ENCODE assay signal across 11 cellular contexts in genomic region chr16:2511128-2511785, GRCh38. TPM values are rescaled to one million over a fixed set of nuclear protein-coding genes. Genes with fewer than 3 reads are reported as not detected.
DNase-seq lines count a peak whose midpoint lies in the region; ATAC-seq, FAIRE-seq and TF ChIP-seq lines count a peak whose summit lies in the region.
"Had no signal": no experiment of that assay in that cellular context is flagged by ENCODE, and none has a peak within 500 bp of the region (broad histone marks: within the 10 kb centered on the region; RNA-seq: fewer than 3 reads in every experiment).

No MANE protein-coding gene starts in this region.

- no peak for TF ChIP-seq CTCF in esophagus muscularis mucosa (IDR thresholded peaks at IDR 0.05)
- no peak for TF ChIP-seq CTCF in mucosa of descending colon (IDR thresholded peaks at IDR 0.05)
- no peak for TF ChIP-seq CTCF in upper lobe of left lung (IDR thresholded peaks at IDR 0.05)

- H3K9me3 ChIP-seq in esophagus muscularis mucosa, result no peaks in the 10 kb centered on the region
- no peaks in the 10 kb centered on the region for H3K9me3 ChIP-seq in mucosa of descending colon
- no peaks in the 10 kb centered on the region for H3K9me3 ChIP-seq in upper lobe of left lung

- H3K9me3 Mint-ChIP-seq in activated CD4-positive, alpha-beta T cell treated with anti-CD3 and anti-CD28 coated beads, Interleukin-2, amount 10 ng/mL, durations not matched to agents 7 days and 5 days, result no peaks in the 10 kb centered on the region
- H3K9me3 Mint-ChIP-seq in activated CD4-positive, alpha-beta T cell treated with anti-CD3 and anti-CD28 coated beads for 36 hours (ENCODE audit: low read depth), result no peaks in the 10 kb centered on the region

- H3K27me3 Mint-ChIP-seq in activated CD4-positive, alpha-beta T cell treated with anti-CD3 and anti-CD28 coated beads, Interleukin-2, amount 10 ng/mL, durations not matched to agents 7 days and 5 days, result no peaks in the 10 kb centered on the region
- H3K27me3 Mint-ChIP-seq in activated CD4-positive, alpha-beta T cell treated with anti-CD3 and anti-CD28 coated beads for 36 hours, result no peaks in the 10 kb centered on the region

- FAIRE-seq in RCC 7860 (lab: Jason Lieb, UNC), result no peak

- no peak for ATAC-seq in activated CD4-positive, alpha-beta T cell treated with anti-CD3 and anti-CD28 coated beads for 36 hours
- ATAC-seq in mucosa of descending colon, result no peak
- ATAC-seq in upper lobe of left lung (ENCODE audit: low FRiP score in 2 of 2), result no peak

- CTCF ChIA-PET in activated CD4-positive, alpha-beta T cell treated with anti-CD3 and anti-CD28 coated beads, Interleukin-2, amount 10 ng/mL, durations not matched to agents 7 days and 5 days (lab: Charles Lee), result interaction anchor here (1.5 to 2.4 kb wide), 2 partner anchors 10 kb away, joined by 6 to 9 read pairs; no protein-coding TSS in a partner anchor
- CTCF ChIA-PET in activated CD4-positive, alpha-beta T cell treated with anti-CD3 and anti-CD28 coated beads for 36 hours (lab: Charles Lee), result no interaction called here

- H3K27ac ChIP-seq in esophagus muscularis mucosa (replicated peaks in 1 of 4) (peak overlapping the region; percentile 5 to 99 (median 20)), upper lobe of left lung (peak overlapping the region in 1 of 4 donors; percentile 98)

- POLR2A ChIA-PET in activated CD4-positive, alpha-beta T cell treated with anti-CD3 and anti-CD28 coated beads, Interleukin-2, amount 10 ng/mL, durations not matched to agents 7 days and 5 days (lab: Charles Lee), result no interaction called here
- POLR2A ChIA-PET in activated CD4-positive, alpha-beta T cell treated with anti-CD3 and anti-CD28 coated beads for 36 hours (lab: Charles Lee), result no interaction called here

- H3K27me3 ChIP-seq in esophagus muscularis mucosa (peaks cover 0 to 5% (median 0%) of the 10 kb centered on the region in 4 donors), upper lobe of left lung (no peaks in the 10 kb centered on the region)

- no peak for TF ChIP-seq POLR2A in esophagus muscularis mucosa (IDR thresholded peaks at IDR 0.05; ENCODE audit: low read depth)
- TF ChIP-seq POLR2A in upper lobe of left lung (IDR thresholded peaks at IDR 0.05), result peak in 1 of 4 donors; percentile 37

- peaks cover 38% of the 10 kb centered on the region for H3K4me1 Mint-ChIP-seq in activated CD4-positive, alpha-beta T cell treated with anti-CD3 and anti-CD28 coated beads, Interleukin-2, amount 10 ng/mL, durations not matched to agents 7 days and 5 days
- peaks cover 23% of the 10 kb centered on the region for H3K4me1 Mint-ChIP-seq in activated CD4-positive, alpha-beta T cell treated with anti-CD3 and anti-CD28 coated beads for 36 hours

- H3K4me3 ChIP-seq in esophagus muscularis mucosa, result peak overlapping the region in 1 of 4 donors; percentile 34
- H3K4me3 ChIP-seq in mucosa of descending colon, result no peak overlapping the region
- H3K4me3 ChIP-seq in upper lobe of left lung, result no peak overlapping the region

- H3K27ac Mint-ChIP-seq in activated CD4-positive, alpha-beta T cell treated with anti-CD3 and anti-CD28 coated beads, Interleukin-2, amount 10 ng/mL, durations not matched to agents 7 days and 5 days, result peak overlapping the region; percentile 69
- H3K27ac Mint-ChIP-seq in activated CD4-positive, alpha-beta T cell treated with anti-CD3 and anti-CD28 coated beads for 36 hours, result no peak overlapping the region

- TF ChIP-seq EP300 in esophagus muscularis mucosa (IDR thresholded peaks at IDR 0.05), result no peak
- no peak for TF ChIP-seq EP300 in upper lobe of left lung (IDR thresholded peaks at IDR 0.05)

- no peak overlapping the region for H3K4me3 Mint-ChIP-seq in activated CD4-positive, alpha-beta T cell treated with anti-CD3 and anti-CD28 coated beads, Interleukin-2, amount 10 ng/mL, durations not matched to agents 7 days and 5 days
- H3K4me3 Mint-ChIP-seq in activated CD4-positive, alpha-beta T cell treated with anti-CD3 and anti-CD28 coated beads for 36 hours, result no peak overlapping the region

- DNase-seq in activated CD4-positive, alpha-beta T cell treated with anti-CD3 and anti-CD28 coated beads, Interleukin-2, amount 10 ng/mL, durations not matched to agents 7 days and 5 days, result no peak
- DNase-seq in activated CD4-positive, alpha-beta T cell treated with anti-CD3 and anti-CD28 coated beads for 36 hours, result no peak
- no peak for DNase-seq in esophagus muscularis mucosa (ENCODE audit: extremely low spot score)
- peak; percentile 67 to 71 (median 70) for DNase-seq in mucosa of descending colon
- peak; percentile 77 to 93 for DNase-seq in upper lobe of left lung
- DNase-seq in NCI-H2081 treated with DMSO at 0.1 percent for 48 hours (lab: John Stamatoyannopoulos, UW), result no peak
- no peak for DNase-seq in RCC 7860 (ENCODE audit: low spot score)
- no peak for DNase-seq in NCI-H446 (lab: John Stamatoyannopoulos, UW)
- DNase-seq: 8988T; activated naive CD4-positive, alpha-beta T cell treated with anti-CD3 and anti-CD28 coated beads, Interleukin-2, amount 50 U/mL, for 16 hours; stimulated activated CD4-positive, alpha-beta T cell treated with anti-CD3 and anti-CD28 coated beads, Interleukin-4, amount 100 ng/mL, for 1 hour had no signal

- H3K36me3 ChIP-seq in esophagus muscularis mucosa (peaks cover 0 to 3% (median 0%) of the 10 kb centered on the region in 4 donors), mucosa of descending colon (ENCODE audit: low read depth) (no peaks in the 10 kb centered on the region), upper lobe of left lung (no peaks in the 10 kb centered on the region)

- H3K36me3 Mint-ChIP-seq in activated CD4-positive, alpha-beta T cell treated with anti-CD3 and anti-CD28 coated beads, Interleukin-2, amount 10 ng/mL, durations not matched to agents 7 days and 5 days (ENCODE audit: low read depth), result peaks cover under 1% of the 10 kb centered on the region
- peaks cover 2% of the 10 kb centered on the region for H3K36me3 Mint-ChIP-seq in activated CD4-positive, alpha-beta T cell treated with anti-CD3 and anti-CD28 coated beads for 36 hours (ENCODE audit: low read depth)

- intact Hi-C loops in activated CD4-positive, alpha-beta T cell treated with anti-CD3 and anti-CD28 coated beads for 36 hours (cut with DNase I, micrococcal nuclease), result loop anchor here (5.0 to 10.0 kb wide), 2 partner anchors 34 to 516 kb away; partner anchors contain the start of gene TBC1D24 (in 1 of the 2)
- intact Hi-C loops in esophagus muscularis mucosa (cut with DNase I) (no loop called here), mucosa of descending colon (cut with DNase I, micrococcal nuclease) (no loop called here)

- peaks cover 25 to 43% (median 43%) of the 10 kb centered on the region in 4 donors for H3K4me1 ChIP-seq in esophagus muscularis mucosa
- H3K4me1 ChIP-seq in mucosa of descending colon (ENCODE audit: low read depth), result peaks cover 18% of the 10 kb centered on the region
- H3K4me1 ChIP-seq in upper lobe of left lung, result peaks cover 22 to 50% (median 37%) of the 10 kb centered on the region in 4 donors

- 49% methylated on average over 24 of the region's 24 CpGs for whole genome bisulfite sequencing in esophagus muscularis mucosa
- 52 to 62% methylated on average over 24 of the region's 24 CpGs for WGBS in upper lobe of left lung, 2 donors

RNA-seq across cellular contexts. Expression of gene ATP6V0C, which starts 2.5 kb away (rescaled TPM):
- total RNA-seq in activated CD4-positive, alpha-beta T cell treated with anti-CD3 and anti-CD28 coated beads, Interleukin-2, amount 10 ng/mL, durations not matched to agents 7 days and 5 days, result 100 to 1,000 TPM; 103 to 111 TPM
- 100 to 1,000 TPM in 1 of 2 experiments, 10 to 100 TPM in 1; 91.7 to 130 TPM for total RNA-seq in activated CD4-positive, alpha-beta T cell treated with anti-CD3 and anti-CD28 coated beads for 36 hours
- 10 to 100 TPM; 42.8 to 85.0 (median 69.0) TPM for total RNA-seq in esophagus muscularis mucosa
- 100 to 1,000 TPM; 171 to 261 (median 201) TPM for total RNA-seq in mucosa of descending colon
- total RNA-seq in upper lobe of left lung, result 100 to 1,000 TPM in 4 of 6 donors, 10 to 100 TPM in 2; 84.9 to 332 (median 164) TPM

RNA-seq across cellular contexts. Expression of gene AMDHD2, which starts 8.9 kb away (rescaled TPM):
- 10 to 100 TPM; 45.8 to 60.7 TPM for total RNA-seq in activated CD4-positive, alpha-beta T cell treated with anti-CD3 and anti-CD28 coated beads, Interleukin-2, amount 10 ng/mL, durations not matched to agents 7 days and 5 days
- 10 to 100 TPM; 20.9 to 31.6 TPM for total RNA-seq in activated CD4-positive, alpha-beta T cell treated with anti-CD3 and anti-CD28 coated beads for 36 hours
- total RNA-seq in esophagus muscularis mucosa (10 to 100 TPM; 20.0 to 33.2 (median 26.4) TPM), mucosa of descending colon (10 to 100 TPM; 33.6 to 51.2 (median 38.4) TPM), upper lobe of left lung (100 to 1,000 TPM in 1 of 6 donors, 10 to 100 TPM in 5; 33.0 to 126 (median 68.4) TPM)

RNA-seq across cellular contexts. Expression of gene CEMP1, which starts 20.0 kb away (rescaled TPM):
- total RNA-seq in activated CD4-positive, alpha-beta T cell treated with anti-CD3 and anti-CD28 coated beads, Interleukin-2, amount 10 ng/mL, durations not matched to agents 7 days and 5 days, result under 1 TPM in 1 of 2 experiments, not detected in 1; 0.17 TPM
- total RNA-seq in activated CD4-positive, alpha-beta T cell treated with anti-CD3 and anti-CD28 coated beads for 36 hours, result not detected
- total RNA-seq in esophagus muscularis mucosa (not detected), mucosa of descending colon (1 to 10 TPM in 1 of 3 donors, under 1 TPM in 1, not detected in 1; 0.89 to 1.2 TPM), upper lobe of left lung (10 to 100 TPM in 2 of 6 donors, 1 to 10 TPM in 3, under 1 TPM in 1; 0.91 to 17.0 (median 5.4) TPM)

RNA-seq across cellular contexts. Expression of gene PDPK1, which starts 26.6 kb away (rescaled TPM):
- 10 to 100 TPM; 43.3 to 46.1 TPM for total RNA-seq in activated CD4-positive, alpha-beta T cell treated with anti-CD3 and anti-CD28 coated beads, Interleukin-2, amount 10 ng/mL, durations not matched to agents 7 days and 5 days
- total RNA-seq in activated CD4-positive, alpha-beta T cell treated with anti-CD3 and anti-CD28 coated beads for 36 hours, result 10 to 100 TPM; 30.4 to 34.5 TPM
- total RNA-seq in esophagus muscularis mucosa (10 to 100 TPM; 28.3 to 45.7 (median 35.0) TPM), mucosa of descending colon (10 to 100 TPM; 73.3 to 79.6 (median 79.3) TPM), upper lobe of left lung (10 to 100 TPM; 39.4 to 83.1 (median 67.2) TPM)

RNA-seq across cellular contexts. Expression of gene TBC1D24, which starts 36.3 kb away (rescaled TPM):
- 1 to 10 TPM; 8.1 TPM for total RNA-seq in activated CD4-positive, alpha-beta T cell treated with anti-CD3 and anti-CD28 coated beads, Interleukin-2, amount 10 ng/mL, durations not matched to agents 7 days and 5 days
- total RNA-seq in activated CD4-positive, alpha-beta T cell treated with anti-CD3 and anti-CD28 coated beads for 36 hours, result 10 to 100 TPM; 10.4 to 12.7 TPM
- total RNA-seq in esophagus muscularis mucosa (10 to 100 TPM in 2 of 4 donors, 1 to 10 TPM in 2; 7.0 to 14.1 (median 11.5) TPM), mucosa of descending colon (10 to 100 TPM in 1 of 3 donors, 1 to 10 TPM in 2; 6.9 to 14.3 (median 8.5) TPM), upper lobe of left lung (10 to 100 TPM; 25.9 to 49.6 (median 37.2) TPM)

Comparison
In these comparisons a context has a peak if more than half of its experiments do, and no peak if none do; other contexts are left out.
1. DNase-seq: peak in mucosa of descending colon (3 of 3) and upper lobe of left lung (2 of 2); none in activated CD4-positive, alpha-beta T cell treated with anti-CD3 and anti-CD28 coated beads, Interleukin-2, amount 10 ng/mL, durations not matched to agents 7 days and 5 days (single experiment), activated CD4-positive, alpha-beta T cell treated with anti-CD3 and anti-CD28 coated beads for 36 hours (single experiment), esophagus muscularis mucosa (single experiment), NCI-H2081 treated with DMSO at 0.1 percent for 48 hours (single experiment), RCC 7860 (single experiment) and NCI-H446 (0 of 2).
2. intact Hi-C loops: an anchor here in activated CD4-positive, alpha-beta T cell treated with anti-CD3 and anti-CD28 coated beads for 36 hours (5.0 to 10.0 kb wide); none called in esophagus muscularis mucosa and mucosa of descending colon.